Comparison of ENCODE assay signal across 1 cellular context in the genomic region with DNA sequence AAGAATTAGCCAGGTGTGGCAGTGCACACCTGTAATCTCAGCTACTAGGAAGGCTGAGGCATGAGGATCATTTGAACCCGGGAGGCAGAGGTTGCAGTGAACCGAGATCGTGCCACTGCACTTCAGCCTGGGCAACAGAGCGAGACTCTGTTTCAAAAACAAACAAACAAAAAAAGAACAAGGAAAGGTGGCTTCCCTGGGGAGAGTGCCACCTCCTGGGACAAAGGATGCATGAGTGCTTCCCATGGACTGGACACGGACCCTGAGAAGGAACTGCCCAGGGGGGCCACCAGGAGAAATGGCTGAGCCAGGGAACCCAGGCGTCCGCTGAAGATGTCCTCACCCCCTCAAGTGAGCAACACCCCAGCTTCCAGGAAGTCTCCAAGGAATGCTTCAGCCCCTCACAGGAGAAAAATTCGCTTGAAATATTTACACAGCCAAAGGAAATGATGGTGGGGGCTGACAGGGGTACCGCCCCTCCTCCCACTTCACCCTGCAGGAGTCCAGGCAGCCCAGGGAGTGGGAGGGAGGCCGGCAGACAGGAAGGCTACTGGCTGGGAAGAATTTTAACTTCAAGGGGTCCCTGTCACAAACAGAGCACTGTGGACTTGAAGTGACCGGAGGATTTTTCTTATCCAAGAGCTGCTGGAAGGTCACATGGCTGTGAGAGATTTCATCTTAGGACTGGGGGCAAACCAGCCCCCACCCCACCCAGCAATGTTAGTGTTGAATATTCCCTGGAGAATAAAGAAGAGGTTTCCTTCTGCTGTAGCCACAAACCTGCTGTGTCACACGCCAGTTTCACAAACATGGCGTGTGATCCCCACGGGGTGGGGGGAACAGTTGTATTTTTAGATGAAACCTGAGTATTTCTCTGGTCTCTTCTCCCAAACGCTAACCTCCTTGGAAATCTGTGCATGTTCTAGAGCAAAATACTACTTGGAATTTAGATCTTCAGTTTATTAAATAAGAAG.
TF ChIP-seq lines count a peak whose summit lies in the region.

No MANE protein-coding gene starts in this region.

TF ChIP-seq in WTC11, 78 proteins besides CTCF, POLR2A, EP300 and RAD21 (continued from another document):
- no peak for TF ChIP-seq AR (CRISPR knock-in tag; IDR thresholded peaks at IDR 0.05)
- no peak for TF ChIP-seq GTF2I (CRISPR knock-in tag; conservative IDR thresholded peaks at IDR 0.05)
- TF ChIP-seq TP53 (CRISPR knock-in tag; IDR thresholded peaks at IDR 0.05), result no peak
- TF ChIP-seq JAZF1 (CRISPR knock-in tag; IDR thresholded peaks at IDR 0.05), result no peak
- TF ChIP-seq ZNF121 (CRISPR knock-in tag; IDR thresholded peaks at IDR 0.05), result peak; percentile 80; the same call in 1 of the 2 replicates
- TF ChIP-seq ATF6 (CRISPR knock-in tag; IDR thresholded peaks at IDR 0.05), result no peak
- TF ChIP-seq MLX (CRISPR knock-in tag; IDR thresholded peaks at IDR 0.05), result no peak
- no peak for TF ChIP-seq ZNF138 (CRISPR knock-in tag; conservative IDR thresholded peaks at IDR 0.05)
TF ChIP-seq in WTC11: peak in this region for 2.
